ENCODE assay signal across 26 cellular contexts in genomic region chr6:138440758-138441362, GRCh38. TPM values are rescaled to one million over a fixed set of nuclear protein-coding genes. Genes with fewer than 3 reads are reported as not detected.
DNase-seq lines count a peak whose midpoint lies in the region; ATAC-seq, FAIRE-seq and TF ChIP-seq lines count a peak whose summit lies in the region.
"Had no signal": no experiment of that assay in that cellular context is flagged by ENCODE, and none has a peak within 500 bp of the region (broad histone marks: within the 10 kb centered on the region; RNA-seq: fewer than 3 reads in every experiment).

No MANE protein-coding gene starts in this region.

- TF ChIP-seq RAD21 in liver (IDR thresholded peaks at IDR 0.05): no peak

- H3K4me1 ChIP-seq in right cardiac atrium (ENCODE audit: control insufficient read depth, insufficient read depth, low read length): peaks cover 2% of the 10 kb centered on the region
- H3K4me1 ChIP-seq in liver (ENCODE audit: control insufficient read depth in 4 of 4, insufficient read depth in 4 of 4, low read length in 3 of 4): peaks cover 4 to 31% (median 29%) of the 10 kb centered on the region in 4 donors
- H3K4me1 ChIP-seq: sigmoid colon had no signal

- 83% methylated on average over 4 of the region's 4 CpGs for WGBS in right cardiac atrium
- 35% methylated on average over 4 of the region's 4 CpGs for WGBS in liver

- H3K27me3 ChIP-seq in right cardiac atrium (ENCODE audit: control insufficient read depth, insufficient read depth) (no peaks in the 10 kb centered on the region), liver (ENCODE audit: control insufficient read depth in 4 of 4, insufficient read depth in 4 of 4, low read length in 3 of 4) (no peaks in the 10 kb centered on the region)
- H3K27me3 ChIP-seq: pancreas, sigmoid colon had no signal

- no peak overlapping the region for H3K9ac ChIP-seq in liver (ENCODE audit: low read depth in 1 of 2, low read length in 2 of 2)
- H3K9ac ChIP-seq: GM23248 had no signal

- TF ChIP-seq CTCF in liver (IDR thresholded peaks at IDR 0.05; ENCODE audit: low read depth, low read length, missing input control): no peak

- H3K27ac ChIP-seq in right cardiac atrium (ENCODE audit: low read length): no peak overlapping the region
- peak overlapping the region; percentile 57 to 58 for H3K27ac ChIP-seq in liver (ENCODE audit: low read depth in 1 of 2, low read length in 2 of 2)
- H3K27ac ChIP-seq: GM23248, pancreas, RWPE1, sigmoid colon had no signal

- no peak overlapping the region for H3K4me3 ChIP-seq in right cardiac atrium (ENCODE audit: low read length)
- no peak overlapping the region for H3K4me3 ChIP-seq in liver (ENCODE audit: low read depth in 1 of 3, low read length in 3 of 3)
- H3K4me3 ChIP-seq: GM23248, pancreas, sigmoid colon had no signal

- peaks cover 0 to 24% (median 11%) of the 10 kb centered on the region in 4 donors for H3K36me3 ChIP-seq in liver (ENCODE audit: control insufficient read depth in 4 of 4, insufficient read depth in 3 of 4, low read depth in 1 of 4, low read length in 3 of 4)
- H3K36me3 ChIP-seq: pancreas, sigmoid colon had no signal

- H3K9me3 ChIP-seq in right cardiac atrium (ENCODE audit: control insufficient read depth, low read length) (no peaks in the 10 kb centered on the region), liver (ENCODE audit: control insufficient read depth in 4 of 4, low read length in 3 of 4) (no peaks in the 10 kb centered on the region)
- H3K9me3 ChIP-seq: pancreas, sigmoid colon had no signal

- peak; percentile 40 for ATAC-seq in left ventricle myocardium superior
- ATAC-seq in right cardiac atrium: no peak
- no peak for ATAC-seq in HG03457 (IDR thresholded peaks at IDR 0.05; ENCODE audit: unreplicated experiment)
- ATAC-seq: activated CD8-positive, alpha-beta T cell treated with anti-CD3 and anti-CD28 coated beads, Interleukin-2, amount 10 ng/mL, durations not matched to agents 7 days and 5 days; CD8-positive, alpha-beta T cell had no signal

- intact Hi-C loops in left ventricle myocardium superior (cut with micrococcal nuclease) (loop anchor here (10.0 kb wide), 1 partner anchor 64 kb away; no protein-coding TSS in a partner anchor), right cardiac atrium (cut with DNase I) (no loop called here)

- DNase-seq in left ventricle myocardium superior (no peak), right cardiac atrium (no peak), SKM-1 treated with dmso at 0.1 percent for 144 hours (lab: John Stamatoyannopoulos, UW; ENCODE audit: unreplicated experiment) (peak; percentile 92), SHP77 treated with DMSO at 0.1 percent for 48 hours (lab: John Stamatoyannopoulos, UW) (no peak), frontal cortex (ENCODE audit: low spot score in 2 of 2) (no peak), UCSD-AML1 (lab: John Stamatoyannopoulos, UW; ENCODE audit: unreplicated experiment) (no peak)
- DNase-seq: 8988T; activated CD4-positive, CD25-positive, alpha-beta regulatory T cell treated with anti-CD3 and anti-CD28 coated beads, Interleukin-2, amount 50 U/mL, for 72 hours; activated CD8-positive, alpha-beta T cell treated with anti-CD3 and anti-CD28 coated beads, Interleukin-2, amount 10 ng/mL, durations not matched to agents 7 days and 5 days; activated effector memory CD4-positive, alpha-beta T cell treated with Interleukin-2 at 50 U/mL for 16 hours; activated T-cell treated with anti-CD3 and anti-CD28 coated beads for 4 hours; CD8-positive, alpha-beta T cell; DMS 273 treated with DMSO at 0.1 percent for 48 hours; GM23248; HFFc6; mesendoderm; NCI-H1694; NCI-H510A treated with DMSO at 0.1 percent for 48 hours; pancreas; sigmoid colon; T1000 had no signal

- no peak for FAIRE-seq in frontal cortex (lab: Jason Lieb, UNC)
- FAIRE-seq: endothelial cell of umbilical vein, pancreas had no signal

TF ChIP-seq in liver, 16 proteins besides CTCF, POLR2A, EP300 and RAD21:
- no peak for TF ChIP-seq ZBTB33 (IDR thresholded peaks at IDR 0.05)
- no peak for TF ChIP-seq FOXA2 (IDR thresholded peaks at IDR 0.05)
- peak; percentile 13 for TF ChIP-seq YY1 (IDR thresholded peaks at IDR 0.05)
- TF ChIP-seq NR2F2 (IDR thresholded peaks at IDR 0.05): no peak
- TF ChIP-seq HNF4A (conservative IDR thresholded peaks at IDR 0.05): peak; percentile 59 to 74
- TF ChIP-seq SP1 (IDR thresholded peaks at IDR 0.05): peak; percentile 14
- TF ChIP-seq JUND (IDR thresholded peaks at IDR 0.05): no peak
- TF ChIP-seq EGR1 (IDR thresholded peaks at IDR 0.05; ENCODE audit: low read depth in 2 of 2): no peak
- no peak for TF ChIP-seq REST (IDR thresholded peaks at IDR 0.05)
- no peak for TF ChIP-seq ATF3 (IDR thresholded peaks at IDR 0.05)
- TF ChIP-seq RXRA (IDR thresholded peaks at IDR 0.05): peak; percentile 59 to 64
- TF ChIP-seq FOXA1 (IDR thresholded peaks at IDR 0.05): no peak
- no peak for TF ChIP-seq HNF4G (IDR thresholded peaks at IDR 0.05)
- TF ChIP-seq TAF1 (conservative IDR thresholded peaks at IDR 0.05): no peak
- no peak for TF ChIP-seq MAX (IDR thresholded peaks at IDR 0.05)
- TF ChIP-seq GABPA (IDR thresholded peaks at IDR 0.05 in 1 of 2, conservative IDR thresholded peaks at IDR 0.05 in 1 of 2): no peak
TF ChIP-seq in liver: peak in this region for 4.

RNA-seq across cellular contexts. Expression of gene HEBP2, which starts 36.8 kb away (rescaled TPM):
- total RNA-seq in left ventricle myocardium superior (104 TPM), right cardiac atrium (10 to 100 TPM; 74.7 to 91.6 (median 82.0) TPM), liver (10 to 100 TPM in 1 of 2 donors, 1 to 10 TPM in 1; 5.6 to 12.0 TPM), frontal cortex (4.9 TPM)
- polyA plus RNA-seq in right cardiac atrium (39.5 TPM), liver (10 to 100 TPM; 21.7 to 58.0 TPM)

RNA-seq across cellular contexts. Expression of gene NHSL1, which starts 58.4 kb away (rescaled TPM):
- total RNA-seq in left ventricle myocardium superior: 53.0 TPM
- 10 to 100 TPM; 35.4 to 46.5 (median 38.8) TPM for total RNA-seq in right cardiac atrium
- polyA plus RNA-seq in right cardiac atrium: 10.5 TPM
- total RNA-seq in liver: 10 to 100 TPM; 10.9 to 33.0 TPM
- 10 to 100 TPM in 1 of 2 donors, 1 to 10 TPM in 1; 6.6 to 30.4 TPM for polyA plus RNA-seq in liver
- 71.3 TPM for total RNA-seq in frontal cortex
- total RNA-seq: CD8-positive, alpha-beta T cell had no signal
- polyA plus RNA-seq: IgD-negative memory B cell had no signal
